Comparison of ENCODE assay signal across 12 cellular contexts in genomic region chr12:6226701-6227096, GRCh38. TPM values are rescaled to one million over a fixed set of nuclear protein-coding genes. Genes with fewer than 3 reads are reported as not detected.
A peak's percentile ranks its signal among the peaks of the same experiment; 100 is the strongest.
DNase-seq lines count a peak whose midpoint lies in the region; ATAC-seq, FAIRE-seq and TF ChIP-seq lines count a peak whose summit lies in the region.
"Had no signal": no experiment of that assay in that cellular context is flagged by ENCODE, and none has a peak within 500 bp of the region (broad histone marks: within the 10 kb centered on the region; RNA-seq: fewer than 3 reads in every experiment).

No MANE protein-coding gene starts in this region.

- H3K4me1 ChIP-seq in Caco-2 (peaks cover 77% of the 10 kb centered on the region), kidney (ENCODE audit: control insufficient read depth in 1 of 2, insufficient read depth in 1 of 2, low read depth in 1 of 2, low read length in 2 of 2) (peaks cover 62 to 73% of the 10 kb centered on the region in 2 donors), gastrocnemius medialis (peaks cover 81% of the 10 kb centered on the region in 2 donors)

- H3K36me3 Mint-ChIP-seq in Caco-2 (ENCODE audit: insufficient read depth, unreplicated experiment): peaks cover 26% of the 10 kb centered on the region

- H3K4me3 ChIP-seq in Caco-2 (ENCODE audit: low read depth, low read length): no peak overlapping the region
- peak overlapping the region in 1 of 2 donors; percentile 43 for H3K4me3 ChIP-seq in kidney (ENCODE audit: low read length in 2 of 2)
- peak overlapping the region; percentile 15 to 42 (median 32) for H3K4me3 ChIP-seq in gastrocnemius medialis

- H3K27me3 Mint-ChIP-seq in Caco-2 (ENCODE audit: insufficient read depth, unreplicated experiment): no peaks in the 10 kb centered on the region

- H3K27me3 ChIP-seq in Caco-2 (replicated peaks; ENCODE audit: control insufficient read depth, insufficient read depth, low read length): no peaks in the 10 kb centered on the region
- no peaks in the 10 kb centered on the region for H3K27me3 ChIP-seq in gastrocnemius medialis

- H3K9ac ChIP-seq in kidney (ENCODE audit: low read length in 2 of 2): peak overlapping the region; percentile 56 to 81

- peaks cover 4% of the 10 kb centered on the region for H3K36me3 ChIP-seq in Caco-2 (ENCODE audit: control insufficient read depth, insufficient read depth, low read length)
- peaks cover 7 to 14% of the 10 kb centered on the region in 2 donors for H3K36me3 ChIP-seq in kidney (ENCODE audit: control insufficient read depth in 1 of 2, insufficient read depth in 2 of 2, low read length in 2 of 2)
- H3K36me3 ChIP-seq in gastrocnemius medialis: no peaks in the 10 kb centered on the region

- intact Hi-C loops in Caco-2 (cut with micrococcal nuclease; ENCODE audit: unreplicated experiment): no loop called here
- intact Hi-C loops in kidney (cut with DNase I): no loop called here
- intact Hi-C loops in gastrocnemius medialis (cut with DNase I; ENCODE audit: low total_unique reads): no loop called here

- H3K27ac Mint-ChIP-seq in Caco-2 (ENCODE audit: unreplicated experiment): peak overlapping the region; percentile 96

- TF ChIP-seq POLR2A in gastrocnemius medialis (IDR thresholded peaks at IDR 0.05): no peak

- in situ Hi-C loops in gastrocnemius medialis (cut with MboI; ENCODE audit: low sequenced_read_pairs in 4 of 4): no loop called here

- BruUV-seq in Caco-2 (replicated peaks; lab: Mats Ljungman, UMichigan): no TSS peak

- peak in 1 of 2 experiments; percentile 30 for DNase-seq in Caco-2
- DNase-seq in caudate nucleus (lab: John Stamatoyannopoulos, UW): no peak
- DNase-seq in kidney: no peak
- DNase-seq in gastrocnemius medialis: peak in 1 of 2 donors; percentile 79
- no peak for DNase-seq in GM20000 (ENCODE audit: low spot score)
- DNase-seq in stimulated activated CD8-positive, alpha-beta memory T cell treated with anti-CD3 and anti-CD28 coated beads, Interleukin-4, amount 100 ng/mL, for 48 hours: no peak
- DNase-seq: activated T-cell treated with anti-CD3 and anti-CD28 coated beads, Interleukin-2, amount 50 U/mL, for 4 hours; kidney glomerular epithelial cell; NCI-H69; stimulated activated CD4-positive, alpha-beta T cell treated with anti-CD3 and anti-CD28 coated beads, Interleukin-1b, Interleukin-23, amount 100 ng/mL, for 48 hours had no signal

- FAIRE-seq in kidney (lab: Jason Lieb, UNC): no peak

- no peak overlapping the region for H3K4me3 Mint-ChIP-seq in Caco-2 (ENCODE audit: unreplicated experiment)
- H3K4me3 Mint-ChIP-seq: activated T-cell treated with anti-CD3 and anti-CD28 coated beads, Interleukin-2, amount 50 U/mL, for 4 hours had no signal

- peak in 1 of 2 donors; percentile 38 for ATAC-seq in gastrocnemius medialis
- no peak for ATAC-seq in GM21786 (IDR thresholded peaks at IDR 0.05; ENCODE audit: unreplicated experiment)
- no peak for ATAC-seq in GM18517 (IDR thresholded peaks at IDR 0.05; ENCODE audit: unreplicated experiment)
- ATAC-seq: activated T-cell treated with anti-CD3 and anti-CD28 coated beads, Interleukin-2, amount 50 U/mL, for 4 hours had no signal

- no peaks in the 10 kb centered on the region for H3K9me3 ChIP-seq in Caco-2
- no peaks in the 10 kb centered on the region for H3K9me3 ChIP-seq in kidney (ENCODE audit: control insufficient read depth in 1 of 2, low read length in 2 of 2)
- H3K9me3 ChIP-seq in gastrocnemius medialis: no peaks in the 10 kb centered on the region

- POLR2A ChIA-PET in Caco-2 (lab: Charles Lee): interaction anchor here (0.6 kb wide), 1 partner anchor 36 kb away, joined by 3 read pairs; no protein-coding TSS in a partner anchor

- peak overlapping the region; percentile 95 for H3K27ac ChIP-seq in caudate nucleus (ENCODE audit: low read depth, low read length)
- peak overlapping the region; percentile 79 to 89 for H3K27ac ChIP-seq in kidney (ENCODE audit: low read depth in 2 of 2, low read length in 2 of 2)
- H3K27ac ChIP-seq in gastrocnemius medialis: peak overlapping the region; percentile 82 to 89 (median 86)

- H3K4me1 Mint-ChIP-seq in Caco-2 (ENCODE audit: low read depth, unreplicated experiment): peaks cover 58% of the 10 kb centered on the region

- no peaks in the 10 kb centered on the region for H3K9me3 Mint-ChIP-seq in Caco-2 (ENCODE audit: unreplicated experiment)
- H3K9me3 Mint-ChIP-seq: activated T-cell treated with anti-CD3 and anti-CD28 coated beads, Interleukin-2, amount 50 U/mL, for 4 hours had no signal

- TF ChIP-seq CTCF in Caco-2 (IDR thresholded peaks at IDR 0.05; ENCODE audit: insufficient read depth in 1 of 2, low read depth in 1 of 2, low read length in 1 of 2, severe bottlenecking in 1 of 2, unreplicated experiment in 1 of 2) (no peak), kidney (IDR thresholded peaks at IDR 0.05; ENCODE audit: borderline replicate concordance, extremely low read depth, insufficient read depth) (no peak), gastrocnemius medialis (IDR thresholded peaks at IDR 0.05 in 4 of 5, conservative IDR thresholded peaks at IDR 0.05 in 1 of 5) (no peak), GM20000 (IDR thresholded peaks at IDR 0.05; ENCODE audit: extremely low read depth, missing control alignments) (no peak)

- CTCF ChIA-PET in Caco-2 (lab: Charles Lee): interaction anchor here (1.7 kb wide), 1 partner anchor 31 kb away, joined by 5 read pairs; no protein-coding TSS in a partner anchor

RNA-seq across cellular contexts. Expression of gene CD9, which starts 26.5 kb away (rescaled TPM):
- total RNA-seq in Caco-2 (2022) (170 and 179 TPM in 2 replicates), kidney (421 TPM), gastrocnemius medialis (10 to 100 TPM; 26.7 to 50.6 (median 48.4) TPM)
- 301 TPM for polyA plus RNA-seq in kidney (ENCODE audit: insufficient read depth, low read depth, low replicate concordance)
